28 cellular contexts compared by ENCODE assay signal in genomic region chr6:169993861-169994481, GRCh38.
DNase-seq lines count a peak whose midpoint lies in the region; ATAC-seq and TF ChIP-seq lines count a peak whose summit lies in the region.
"Had no signal": no experiment of that assay in that cellular context is flagged by ENCODE, and none has a peak within 500 bp of the region (broad histone marks: within the 10 kb centered on the region; RNA-seq: fewer than 3 reads in every experiment).

No MANE protein-coding gene starts in this region.

- no peaks in the 10 kb centered on the region for H3K36me3 ChIP-seq in WERI-Rb-1
- no peaks in the 10 kb centered on the region for H3K36me3 ChIP-seq in testis (ENCODE audit: low read depth, missing control alignments)
- H3K36me3 ChIP-seq: ascending aorta, left lung had no signal

- H3K9me3 Mint-ChIP-seq in activated CD8-positive, alpha-beta memory T cell treated with anti-CD3 and anti-CD28 coated beads, Interleukin-2, amount 10 ng/mL, durations not matched to agents 7 days and 5 days (ENCODE audit: low read depth) = no peaks in the 10 kb centered on the region
- H3K9me3 Mint-ChIP-seq in natural killer cell = no peaks in the 10 kb centered on the region
- H3K9me3 Mint-ChIP-seq: activated CD4-positive, alpha-beta T cell treated with anti-CD3 and anti-CD28 coated beads, Interleukin-2, amount 10 ng/mL, durations not matched to agents 24 days and 14 days; CD4-positive, alpha-beta memory T cell; GM23338; IgD-negative memory B cell; immature natural killer cell had no signal

- DNase-seq in activated CD8-positive, alpha-beta memory T cell treated with anti-CD3 and anti-CD28 coated beads, Interleukin-2, amount 10 ng/mL, durations not matched to agents 7 days and 5 days = peak; percentile 22
- no peak for DNase-seq in activated CD8-positive, alpha-beta memory T cell treated with anti-CD3 and anti-CD28 coated beads for 24 hours
- DNase-seq in WERI-Rb-1 (peak; percentile 68), natural killer cell (peak; percentile 13), testis (peak; percentile 6), CD1c-positive myeloid dendritic cell (ENCODE audit: extremely low spot score) (no peak), KG1 (lab: John Stamatoyannopoulos, UW) (no peak)
- DNase-seq: activated CD4-positive, alpha-beta T cell treated with anti-CD3 and anti-CD28 coated beads, Interleukin-2, amount 10 ng/mL, durations not matched to agents 24 days and 14 days; CD4-positive, alpha-beta memory T cell; effector memory CD4-positive, alpha-beta T cell; immature natural killer cell; left lung; mesendoderm; NCI-H1092; NCI-H1694; NCI-H446 treated with DMSO at 0.1 percent for 48 hours; stimulated activated CD4-positive, alpha-beta T cell treated with anti-CD3 and anti-CD28 coated beads, Interleukin-4, amount 100 ng/mL, for 24 hours; SW 1271; T-helper 9 cell had no signal

- no peak overlapping the region for H3K27ac ChIP-seq in WERI-Rb-1
- no peak overlapping the region for H3K27ac ChIP-seq in testis
- H3K27ac ChIP-seq: A549, ascending aorta, coronary artery, left lung, VCaP had no signal

- no peaks in the 10 kb centered on the region for H3K27me3 ChIP-seq in WERI-Rb-1 (ENCODE audit: insufficient read depth, low read depth, severe bottlenecking)
- H3K27me3 ChIP-seq in testis = no peaks in the 10 kb centered on the region
- H3K27me3 ChIP-seq: ascending aorta had no signal

- TF ChIP-seq POLR2A in testis (IDR thresholded peaks at IDR 0.05) = no peak

- peaks cover 15% of the 10 kb centered on the region for H3K27me3 Mint-ChIP-seq in activated CD8-positive, alpha-beta memory T cell treated with anti-CD3 and anti-CD28 coated beads, Interleukin-2, amount 10 ng/mL, durations not matched to agents 7 days and 5 days
- peaks cover 17 to 23% of the 10 kb centered on the region in 2 donors for H3K27me3 Mint-ChIP-seq in natural killer cell (ENCODE audit: low read depth in 2 of 2)
- H3K27me3 Mint-ChIP-seq: CD4-positive, alpha-beta memory T cell had no signal

- intact Hi-C loops in natural killer cell (cut with micrococcal nuclease) (no loop called here), testis (cut with DNase I; ENCODE audit: low total_unique reads) (no loop called here)

- no peak for TF ChIP-seq CTCF in WERI-Rb-1 (IDR thresholded peaks at IDR 0.05; ENCODE audit: low read depth, low read length)
- TF ChIP-seq CTCF in natural killer cell (IDR thresholded peaks at IDR 0.05) = no peak
- TF ChIP-seq CTCF in testis (IDR thresholded peaks at IDR 0.05) = no peak

- 91 to 100% methylated on average over 3 to 16 of the region's 16 CpGs for WGBS in testis, 2 donors

- ATAC-seq in activated CD8-positive, alpha-beta memory T cell treated with anti-CD3 and anti-CD28 coated beads, Interleukin-2, amount 10 ng/mL, durations not matched to agents 7 days and 5 days = no peak
- ATAC-seq in natural killer cell (no peak), GM18498 (IDR thresholded peaks at IDR 0.05; ENCODE audit: unreplicated experiment) (no peak)
- ATAC-seq: A549, GM23338, left lung, sciatic nerve had no signal

- peaks cover 21% of the 10 kb centered on the region for H3K4me1 Mint-ChIP-seq in activated CD8-positive, alpha-beta memory T cell treated with anti-CD3 and anti-CD28 coated beads, Interleukin-2, amount 10 ng/mL, durations not matched to agents 7 days and 5 days
- H3K4me1 Mint-ChIP-seq in natural killer cell = peaks cover 14 to 29% of the 10 kb centered on the region in 2 donors

- H3K27ac Mint-ChIP-seq in activated CD8-positive, alpha-beta memory T cell treated with anti-CD3 and anti-CD28 coated beads, Interleukin-2, amount 10 ng/mL, durations not matched to agents 7 days and 5 days = no peak overlapping the region
- H3K27ac Mint-ChIP-seq in natural killer cell = no peak overlapping the region
- H3K27ac Mint-ChIP-seq: activated CD4-positive, alpha-beta T cell treated with anti-CD3 and anti-CD28 coated beads, Interleukin-2, amount 10 ng/mL, durations not matched to agents 24 days and 14 days; CD4-positive, alpha-beta memory T cell; GM23338; IgD-negative memory B cell; immature natural killer cell; progenitor cell of endocrine pancreas had no signal

- H3K4me3 ChIP-seq in WERI-Rb-1 (ENCODE audit: low read depth, low read length) (no peak overlapping the region), testis (no peak overlapping the region)
- H3K4me3 ChIP-seq: A549, ascending aorta, coronary artery, GM23338, left lung had no signal

- H3K36me3 Mint-ChIP-seq in activated CD8-positive, alpha-beta memory T cell treated with anti-CD3 and anti-CD28 coated beads, Interleukin-2, amount 10 ng/mL, durations not matched to agents 7 days and 5 days = no peaks in the 10 kb centered on the region
- H3K36me3 Mint-ChIP-seq in natural killer cell = no peaks in the 10 kb centered on the region
- H3K36me3 Mint-ChIP-seq: CD4-positive, alpha-beta memory T cell; IgD-negative memory B cell; immature natural killer cell had no signal

- CTCF ChIA-PET in activated CD8-positive, alpha-beta memory T cell treated with anti-CD3 and anti-CD28 coated beads, Interleukin-2, amount 10 ng/mL, durations not matched to agents 7 days and 5 days (lab: Charles Lee) = no interaction called here

- H3K4me1 ChIP-seq in testis = peaks cover 5% of the 10 kb centered on the region
- H3K4me1 ChIP-seq: A549, ascending aorta had no signal

- H3K4me3 Mint-ChIP-seq in activated CD8-positive, alpha-beta memory T cell treated with anti-CD3 and anti-CD28 coated beads, Interleukin-2, amount 10 ng/mL, durations not matched to agents 7 days and 5 days = no peak overlapping the region
- no peak overlapping the region for H3K4me3 Mint-ChIP-seq in natural killer cell
- H3K4me3 Mint-ChIP-seq: activated CD4-positive, alpha-beta T cell treated with anti-CD3 and anti-CD28 coated beads, Interleukin-2, amount 10 ng/mL, durations not matched to agents 24 days and 14 days; CD4-positive, alpha-beta memory T cell; GM23338; IgD-negative memory B cell had no signal

- H3K9me3 ChIP-seq in WERI-Rb-1 (ENCODE audit: severe bottlenecking) (no peaks in the 10 kb centered on the region), testis (no peaks in the 10 kb centered on the region)
- H3K9me3 ChIP-seq: A549, ascending aorta, left lung had no signal

Comparison
In these comparisons a context has a peak if more than half of its experiments do, and no peak if none do; other contexts are left out.
1. DNase-seq: peak in activated CD8-positive, alpha-beta memory T cell treated with anti-CD3 and anti-CD28 coated beads, Interleukin-2, amount 10 ng/mL, durations not matched to agents 7 days and 5 days (single experiment), WERI-Rb-1 (single experiment), natural killer cell (single experiment) and testis (single experiment); none in activated CD8-positive, alpha-beta memory T cell treated with anti-CD3 and anti-CD28 coated beads for 24 hours (single experiment), CD1c-positive myeloid dendritic cell (single experiment) and KG1 (single experiment).